Comparison of ENCODE assay signal across 8 cellular contexts in the genomic region with DNA sequence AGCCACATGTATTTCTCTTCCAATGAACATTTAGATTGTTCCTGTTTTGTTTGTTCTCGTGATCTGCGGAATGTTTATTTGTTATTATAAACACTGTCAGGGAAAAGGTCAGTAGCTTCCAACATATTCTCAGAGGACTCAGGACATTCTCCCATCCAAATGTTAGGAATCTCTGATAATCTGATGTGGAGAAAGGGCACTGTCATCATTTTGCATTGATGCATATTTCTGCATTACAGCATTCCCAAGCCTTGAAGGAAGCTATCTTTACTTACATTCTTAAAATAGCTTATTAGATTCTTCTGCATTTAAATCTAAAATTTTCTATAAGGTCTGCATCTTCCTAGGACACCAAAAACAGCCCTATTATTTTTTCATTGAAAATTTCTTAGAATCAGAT.
"Had no signal": no experiment of that assay in that cellular context is flagged by ENCODE, and none has a peak within 500 bp of the region (broad histone marks: within the 10 kb centered on the region; RNA-seq: fewer than 3 reads in every experiment).

No MANE protein-coding gene starts in this region.

- DNase-seq: H9, HCEC 1CT, KBM-7 had no signal

- ATAC-seq: GM23338 had no signal

- H2AFZ ChIP-seq: GM23338 had no signal

- H3K4me3 ChIP-seq: GM23338 had no signal

- H3K9ac ChIP-seq: KMS-11 had no signal

- H3K27ac ChIP-seq: HL-60, KMS-11 had no signal

- H3K4me2 ChIP-seq: GM23338, KMS-11 had no signal

- FAIRE-seq: H1, H54 had no signal
